In genomic region chr18:55473078-55473477, GRCh38 we compare ENCODE assay signal across 1 cellular context.
TF ChIP-seq lines count a peak whose summit lies in the region.

No MANE protein-coding gene starts in this region.

TF ChIP-seq in WTC11, 78 proteins besides CTCF, POLR2A, EP300 and RAD21 (continued from another document):
- TF ChIP-seq PRDM15 (CRISPR knock-in tag; IDR thresholded peaks at IDR 0.05), result no peak
- TF ChIP-seq TP53 (CRISPR knock-in tag; IDR thresholded peaks at IDR 0.05), result no peak
TF ChIP-seq in WTC11: peak in this region for 0.
